In genomic region chr1:121048293-121048752, GRCh38 we compare ENCODE assay signal across 8 cellular contexts.
DNase-seq lines count a peak whose midpoint lies in the region; ATAC-seq and TF ChIP-seq lines count a peak whose summit lies in the region.
"Not testable (repeated sequence)": the region's sequence is repeated elsewhere in the genome, so short reads cannot be mapped to it uniquely, and the experiment has no call there.

No MANE protein-coding gene starts in this region.

- not testable (repeated sequence) for H3K9me3 Mint-ChIP-seq in activated CD4-positive, alpha-beta T cell treated with anti-CD3 and anti-CD28 coated beads for 36 hours (ENCODE audit: low read depth); activated T-cell treated with anti-CD3 and anti-CD28 coated beads, Interleukin-2, amount 50 U/mL, for 24 hours; activated naive CD4-positive, alpha-beta T cell treated with anti-CD3 and anti-CD28 coated beads, Interleukin-2, amount 50 U/mL, for 24 hours

- H3K4me3 Mint-ChIP-seq in activated CD4-positive, alpha-beta T cell treated with anti-CD3 and anti-CD28 coated beads for 36 hours; activated T-cell treated with anti-CD3 and anti-CD28 coated beads, Interleukin-2, amount 50 U/mL, for 24 hours: not testable (repeated sequence)
- H3K4me3 Mint-ChIP-seq in activated naive CD4-positive, alpha-beta T cell treated with anti-CD3 and anti-CD28 coated beads, Interleukin-2, amount 50 U/mL, for 24 hours, result peak overlapping the region; percentile 23

- H3K36me3 Mint-ChIP-seq in activated CD4-positive, alpha-beta T cell treated with anti-CD3 and anti-CD28 coated beads for 36 hours (ENCODE audit: low read depth); activated T-cell treated with anti-CD3 and anti-CD28 coated beads, Interleukin-2, amount 50 U/mL, for 24 hours (ENCODE audit: low read depth); activated naive CD4-positive, alpha-beta T cell treated with anti-CD3 and anti-CD28 coated beads, Interleukin-2, amount 50 U/mL, for 24 hours: not testable (repeated sequence)

- ATAC-seq in activated CD4-positive, alpha-beta T cell treated with anti-CD3 and anti-CD28 coated beads for 36 hours, result peak; percentile 77

- H3K4me3 ChIP-seq in NB4 (ENCODE audit: low read depth, low read length), result not testable (repeated sequence)
- peak overlapping the region; percentile 11; the same call in 1 of the 2 replicates for H3K4me3 ChIP-seq in iPS-18c (ENCODE audit: insufficient read depth, low read depth, low read length)

- peaks cover 15% of the 10 kb centered on the region for H3K27me3 Mint-ChIP-seq in activated CD4-positive, alpha-beta T cell treated with anti-CD3 and anti-CD28 coated beads for 36 hours
- peaks cover 16% of the 10 kb centered on the region for H3K27me3 Mint-ChIP-seq in activated T-cell treated with anti-CD3 and anti-CD28 coated beads, Interleukin-2, amount 50 U/mL, for 24 hours
- not testable (repeated sequence) for H3K27me3 Mint-ChIP-seq in activated naive CD4-positive, alpha-beta T cell treated with anti-CD3 and anti-CD28 coated beads, Interleukin-2, amount 50 U/mL, for 24 hours

- TF ChIP-seq POLR2A in NB4 (IDR thresholded peaks at IDR 0.05; ENCODE audit: extremely low read depth, insufficient read length), result not testable (repeated sequence)

- H3K9me3 ChIP-seq in iPS-18c (ENCODE audit: control insufficient read depth, insufficient read depth, low read length), result not testable (repeated sequence)

- CTCF ChIA-PET in activated CD4-positive, alpha-beta T cell treated with anti-CD3 and anti-CD28 coated beads for 36 hours (lab: Charles Lee), result not testable (repeated sequence)

- H3K4me1 Mint-ChIP-seq in activated CD4-positive, alpha-beta T cell treated with anti-CD3 and anti-CD28 coated beads for 36 hours; activated T-cell treated with anti-CD3 and anti-CD28 coated beads, Interleukin-2, amount 50 U/mL, for 24 hours (ENCODE audit: low read depth); activated naive CD4-positive, alpha-beta T cell treated with anti-CD3 and anti-CD28 coated beads, Interleukin-2, amount 50 U/mL, for 24 hours: not testable (repeated sequence)

- intact Hi-C loops in activated CD4-positive, alpha-beta T cell treated with anti-CD3 and anti-CD28 coated beads for 36 hours (cut with DNase I, micrococcal nuclease), result not testable (repeated sequence)

- POLR2A ChIA-PET in activated CD4-positive, alpha-beta T cell treated with anti-CD3 and anti-CD28 coated beads for 36 hours (lab: Charles Lee), result not testable (repeated sequence)

- DNase-seq in ELF-1 (ENCODE audit: low read depth, low spot score), result peak; percentile 9
- peak; percentile 48 for DNase-seq in NB4 (ENCODE audit: low read depth)
- peak; percentile 71 for DNase-seq in activated CD4-positive, alpha-beta T cell treated with anti-CD3 and anti-CD28 coated beads for 36 hours
- peak; percentile 47 for DNase-seq in activated T-cell treated with anti-CD3 and anti-CD28 coated beads, Interleukin-2, amount 50 U/mL, for 24 hours
- peak; percentile 15 to 27 (median 15) for DNase-seq in stimulated activated CD4-positive, alpha-beta T cell treated with anti-CD3 and anti-CD28 coated beads, Interleukin-12 subunit alpha, Interleukin-12 subunit beta, amount 100 ng/mL, for 48 hours (ENCODE audit: low read depth in 2 of 3, low spot score in 1 of 3)
- peak; percentile 3 to 11 for DNase-seq in stimulated activated CD8-positive, alpha-beta memory T cell treated with anti-CD3 and anti-CD28 coated beads, Interleukin-7, amount 100 ng/mL, for 48 hours (ENCODE audit: extremely low read depth in 1 of 2, low read depth in 1 of 2)

- not testable (repeated sequence) for TF ChIP-seq CTCF in NB4 (IDR thresholded peaks at IDR 0.05; ENCODE audit: low read depth, low read length)

- H3K27ac Mint-ChIP-seq in activated CD4-positive, alpha-beta T cell treated with anti-CD3 and anti-CD28 coated beads for 36 hours; activated T-cell treated with anti-CD3 and anti-CD28 coated beads, Interleukin-2, amount 50 U/mL, for 24 hours; activated naive CD4-positive, alpha-beta T cell treated with anti-CD3 and anti-CD28 coated beads, Interleukin-2, amount 50 U/mL, for 24 hours: not testable (repeated sequence)

Comparison
In these comparisons a context has a peak if more than half of its experiments do, and no peak if none do; other contexts are left out.
1. DNase-seq: peak in every context shown above with its lines; median percentile 71 in activated CD4-positive, alpha-beta T cell treated with anti-CD3 and anti-CD28 coated beads for 36 hours; 48 in NB4; 47 in activated T-cell treated with anti-CD3 and anti-CD28 coated beads, Interleukin-2, amount 50 U/mL, for 24 hours; 15 in stimulated activated CD4-positive, alpha-beta T cell treated with anti-CD3 and anti-CD28 coated beads, Interleukin-12 subunit alpha, Interleukin-12 subunit beta, amount 100 ng/mL, for 48 hours; 9 in ELF-1; 7 in stimulated activated CD8-positive, alpha-beta memory T cell treated with anti-CD3 and anti-CD28 coated beads, Interleukin-7, amount 100 ng/mL, for 48 hours.